32 cellular contexts compared by ENCODE assay signal in genomic region chr6:45795678-45796077, GRCh38.
"Had no signal": no experiment of that assay in that cellular context is flagged by ENCODE, and none has a peak within 500 bp of the region (broad histone marks: within the 10 kb centered on the region; RNA-seq: fewer than 3 reads in every experiment).

No MANE protein-coding gene starts in this region.

- FAIRE-seq: endometrium, endothelial cell of umbilical vein had no signal

- ATAC-seq: activated CD4-positive, alpha-beta T cell treated with anti-CD3 and anti-CD28 coated beads for 36 hours; activated CD8-positive, alpha-beta memory T cell treated with anti-CD3 and anti-CD28 coated beads, Interleukin-2, amount 10 ng/mL, durations not matched to agents 7 days and 5 days; activated CD8-positive, alpha-beta T cell treated with anti-CD3 and anti-CD28 coated beads, Interleukin-2, amount 10 ng/mL, durations not matched to agents 7 days and 5 days; activated naive CD4-positive, alpha-beta T cell treated with anti-CD3 and anti-CD28 coated beads, Interleukin-2, amount 50 U/mL, for 72 hours; gastroesophageal sphincter had no signal

- H3K36me3 Mint-ChIP-seq: activated CD4-positive, alpha-beta memory T cell treated with anti-CD3 and anti-CD28 coated beads for 36 hours; activated naive CD4-positive, alpha-beta T cell treated with anti-CD3 and anti-CD28 coated beads, Interleukin-2, amount 10 ng/mL, durations not matched to agents 7 days and 5 days; activated naive CD8-positive, alpha-beta T cell treated with anti-CD3 and anti-CD28 coated beads, Interleukin-2, amount 10 ng/mL, durations not matched to agents 7 days and 5 days; brain had no signal

- H3K27me3 Mint-ChIP-seq: activated CD4-positive, alpha-beta T cell treated with anti-CD3 and anti-CD28 coated beads, Interleukin-2, amount 10 ng/mL, durations not matched to agents 24 days and 14 days; activated CD8-positive, alpha-beta memory T cell treated with anti-CD3 and anti-CD28 coated beads, Interleukin-2, amount 10 ng/mL, durations not matched to agents 7 days and 5 days; activated naive CD4-positive, alpha-beta T cell treated with anti-CD3 and anti-CD28 coated beads, Interleukin-2, amount 10 ng/mL, durations not matched to agents 7 days and 5 days had no signal

- H3K9me3 ChIP-seq: ascending aorta, breast epithelium, colonic mucosa, esophagus squamous epithelium, gastroesophageal sphincter had no signal

- H3K4me3 Mint-ChIP-seq: activated CD4-positive, alpha-beta memory T cell treated with anti-CD3 and anti-CD28 coated beads for 36 hours; activated CD4-positive, alpha-beta T cell treated with anti-CD3 and anti-CD28 coated beads for 36 hours; activated CD4-positive, alpha-beta T cell treated with anti-CD3 and anti-CD28 coated beads, Interleukin-2, amount 10 ng/mL, durations not matched to agents 24 days and 14 days; activated CD8-positive, alpha-beta memory T cell treated with anti-CD3 and anti-CD28 coated beads, Interleukin-2, amount 10 ng/mL, durations not matched to agents 7 days and 5 days; activated CD8-positive, alpha-beta T cell treated with anti-CD3 and anti-CD28 coated beads, Interleukin-2, amount 10 ng/mL, durations not matched to agents 7 days and 5 days; activated naive CD4-positive, alpha-beta T cell treated with anti-CD3 and anti-CD28 coated beads, Interleukin-2, amount 10 ng/mL, durations not matched to agents 7 days and 5 days; activated naive CD8-positive, alpha-beta T cell treated with anti-CD3 and anti-CD28 coated beads, Interleukin-2, amount 10 ng/mL, durations not matched to agents 7 days and 5 days; activated T-helper 1 cell treated with anti-CD3 and anti-CD28 coated beads, Interleukin-12 subunit alpha, Interleukin-12 subunit beta, Interleukin-2, Interleukin-4 antibody, amounts not matched to agents 30 ng/mL and 10 ng/mL and 1 ng/mL, durations not matched to agents 14 hours and 24 hours and 36 hours; brain had no signal

- H3K4me1 ChIP-seq: ascending aorta, breast epithelium, colonic mucosa, esophagus squamous epithelium, gastroesophageal sphincter had no signal

- DNase-seq: activated CD4-positive, alpha-beta memory T cell treated with anti-CD3 and anti-CD28 coated beads for 36 hours; activated CD4-positive, alpha-beta T cell treated with anti-CD3 and anti-CD28 coated beads for 36 hours; activated CD4-positive, alpha-beta T cell treated with anti-CD3 and anti-CD28 coated beads, Interleukin-2, amount 10 ng/mL, durations not matched to agents 24 days and 14 days; activated CD4-positive, CD25-positive, alpha-beta regulatory T cell; activated CD4-positive, CD25-positive, alpha-beta regulatory T cell treated with anti-CD3 and anti-CD28 coated beads, Interleukin-2, amount 50 U/mL, for 72 hours; activated CD8-positive, alpha-beta memory T cell treated with anti-CD3 and anti-CD28 coated beads, Interleukin-2, amount 10 ng/mL, durations not matched to agents 7 days and 5 days; activated CD8-positive, alpha-beta memory T cell treated with anti-CD3 and anti-CD28 coated beads, Interleukin-2, amount 50 U/mL, for 4 hours; activated CD8-positive, alpha-beta T cell treated with anti-CD3 and anti-CD28 coated beads, Interleukin-2, amount 10 ng/mL, durations not matched to agents 7 days and 5 days; activated effector memory CD4-positive, alpha-beta T cell treated with anti-CD3 and anti-CD28 coated beads, Interleukin-2, amount 50 U/mL, for 16 hours; activated naive CD4-positive, alpha-beta T cell treated with anti-CD3 and anti-CD28 coated beads, Interleukin-2, amount 10 ng/mL, durations not matched to agents 7 days and 5 days; activated naive CD8-positive, alpha-beta T cell treated with anti-CD3 and anti-CD28 coated beads, Interleukin-2, amount 10 ng/mL, durations not matched to agents 7 days and 5 days; activated T-cell treated with anti-CD3 and anti-CD28 coated beads, Interleukin-2, amount 50 U/mL, for 1 hour; activated T-cell treated with anti-CD3 and anti-CD28 coated beads, Interleukin-2, amount 50 U/mL, for 48 hours; central memory CD4-positive, alpha-beta T cell; cerebellar nuclear complex; colonic mucosa; effector CD8-positive, alpha-beta T cell; esophagus squamous epithelium; foreskin melanocyte; head of caudate nucleus; T-helper 2 cell had no signal

- H3K27ac ChIP-seq: ascending aorta, breast epithelium, cardiac muscle cell, colonic mucosa, epithelial cell of prostate, esophagus squamous epithelium, gastroesophageal sphincter had no signal

- H3K27ac Mint-ChIP-seq: activated CD4-positive, alpha-beta memory T cell treated with anti-CD3 and anti-CD28 coated beads for 36 hours; activated CD4-positive, alpha-beta T cell treated with anti-CD3 and anti-CD28 coated beads for 36 hours; activated CD4-positive, alpha-beta T cell treated with anti-CD3 and anti-CD28 coated beads, Interleukin-2, amount 10 ng/mL, durations not matched to agents 24 days and 14 days; activated CD8-positive, alpha-beta memory T cell treated with anti-CD3 and anti-CD28 coated beads, Interleukin-2, amount 10 ng/mL, durations not matched to agents 7 days and 5 days; activated CD8-positive, alpha-beta T cell treated with anti-CD3 and anti-CD28 coated beads, Interleukin-2, amount 10 ng/mL, durations not matched to agents 7 days and 5 days; activated naive CD4-positive, alpha-beta T cell treated with anti-CD3 and anti-CD28 coated beads, Interleukin-2, amount 10 ng/mL, durations not matched to agents 7 days and 5 days; activated naive CD4-positive, alpha-beta T cell treated with anti-CD3 and anti-CD28 coated beads, Interleukin-2, amount 50 U/mL, for 72 hours; activated naive CD8-positive, alpha-beta T cell treated with anti-CD3 and anti-CD28 coated beads, Interleukin-2, amount 10 ng/mL, durations not matched to agents 7 days and 5 days; activated T-helper 1 cell treated with anti-CD3 and anti-CD28 coated beads, Interleukin-12 subunit alpha, Interleukin-12 subunit beta, Interleukin-2, Interleukin-4 antibody, amounts not matched to agents 30 ng/mL and 10 ng/mL and 1 ng/mL, durations not matched to agents 14 hours and 24 hours and 36 hours; activated T-helper 2 cell treated with anti-CD3 and anti-CD28 coated beads, Interferon-gamma antibody, Interleukin-2, Interleukin-4, amounts not matched to agents 10 μg/mL and 5 μg/mL and 100 μg/mL, durations not matched to agents 14 hours and 24 hours and 36 hours; brain had no signal

- H3K36me3 ChIP-seq: ascending aorta, breast epithelium, cardiac muscle cell, colonic mucosa, esophagus squamous epithelium, gastroesophageal sphincter had no signal

- H3K27me3 ChIP-seq: ascending aorta, breast epithelium, cardiac muscle cell, colonic mucosa, gastroesophageal sphincter had no signal

- H3K9me3 Mint-ChIP-seq: activated CD4-positive, alpha-beta memory T cell treated with anti-CD3 and anti-CD28 coated beads for 36 hours; activated naive CD4-positive, alpha-beta T cell treated with anti-CD3 and anti-CD28 coated beads, Interleukin-2, amount 10 ng/mL, durations not matched to agents 7 days and 5 days; activated naive CD4-positive, alpha-beta T cell treated with anti-CD3 and anti-CD28 coated beads, Interleukin-2, amount 50 U/mL, for 72 hours; activated naive CD8-positive, alpha-beta T cell treated with anti-CD3 and anti-CD28 coated beads, Interleukin-2, amount 10 ng/mL, durations not matched to agents 7 days and 5 days had no signal

- H3K4me1 Mint-ChIP-seq: activated naive CD4-positive, alpha-beta T cell treated with anti-CD3 and anti-CD28 coated beads, Interleukin-2, amount 10 ng/mL, durations not matched to agents 7 days and 5 days had no signal

- H3K4me3 ChIP-seq: ascending aorta, breast epithelium, cardiac muscle cell, colonic mucosa, esophagus squamous epithelium, gastroesophageal sphincter had no signal
